Comparison of ENCODE assay signal across 35 cellular contexts in genomic region chr4:170269950-170270349, GRCh38.
"Had no signal": no experiment of that assay in that cellular context is flagged by ENCODE, and none has a peak within 500 bp of the region (broad histone marks: within the 10 kb centered on the region; RNA-seq: fewer than 3 reads in every experiment).

No MANE protein-coding gene starts in this region.

- H3K36me3 Mint-ChIP-seq: activated CD4-positive, alpha-beta memory T cell treated with anti-CD3 and anti-CD28 coated beads for 36 hours; activated naive CD4-positive, alpha-beta T cell treated with anti-CD3 and anti-CD28 coated beads, Interleukin-2, amount 10 ng/mL, durations not matched to agents 7 days and 5 days; activated naive CD4-positive, alpha-beta T cell treated with anti-CD3 and anti-CD28 coated beads, Interleukin-2, amount 50 U/mL, for 24 hours; activated naive CD8-positive, alpha-beta T cell; activated naive CD8-positive, alpha-beta T cell treated with anti-CD3 and anti-CD28 coated beads, Interleukin-2, amount 10 ng/mL, durations not matched to agents 7 days and 5 days had no signal

- H3K4me3 Mint-ChIP-seq: activated B cell treated with CpG ODN at 0.5 μM for 24 hours; activated CD4-positive, alpha-beta memory T cell treated with anti-CD3 and anti-CD28 coated beads for 36 hours; activated CD4-positive, alpha-beta T cell treated with anti-CD3 and anti-CD28 coated beads, Interleukin-2, amount 10 ng/mL, durations not matched to agents 24 days and 14 days; activated CD8-positive, alpha-beta T cell treated with anti-CD3 and anti-CD28 coated beads for 36 hours; activated naive CD4-positive, alpha-beta T cell treated with anti-CD3 and anti-CD28 coated beads, Interleukin-2, amount 10 ng/mL, durations not matched to agents 7 days and 5 days; activated naive CD4-positive, alpha-beta T cell treated with anti-CD3 and anti-CD28 coated beads, Interleukin-2, amount 50 U/mL, for 24 hours; activated naive CD8-positive, alpha-beta T cell; activated naive CD8-positive, alpha-beta T cell treated with anti-CD3 and anti-CD28 coated beads, Interleukin-2, amount 10 ng/mL, durations not matched to agents 7 days and 5 days; activated T-cell treated with anti-CD3 and anti-CD28 coated beads, Interleukin-2, amount 50 U/mL, for 4 hours; T-helper 1 cell treated with Interleukin-12 subunit alpha and Interleukin-12 subunit beta and Interleukin-4 antibody, amounts not matched to agents 30 μg/mL and 1 μg/mL, for 36 hours; T-helper 2 cell treated with Interferon-gamma antibody and Interleukin-4, amounts not matched to agents 5 μg/mL and 100 μg/mL, for 36 hours had no signal

- H3K9me3 ChIP-seq: body of pancreas had no signal

- H3K4me1 Mint-ChIP-seq: activated B cell treated with CpG ODN at 0.5 μM for 24 hours; activated CD4-positive, alpha-beta T cell treated with anti-CD3 and anti-CD28 coated beads, Interleukin-2, amount 10 ng/mL, durations not matched to agents 24 days and 14 days; activated naive CD4-positive, alpha-beta T cell treated with anti-CD3 and anti-CD28 coated beads, Interleukin-2, amount 10 ng/mL, durations not matched to agents 7 days and 5 days; activated naive CD4-positive, alpha-beta T cell treated with anti-CD3 and anti-CD28 coated beads, Interleukin-2, amount 50 U/mL, for 24 hours; activated naive CD8-positive, alpha-beta T cell treated with anti-CD3 and anti-CD28 coated beads, Interleukin-2, amount 10 ng/mL, durations not matched to agents 7 days and 5 days had no signal

- H3K27me3 Mint-ChIP-seq: activated B cell treated with CpG ODN at 0.5 μM for 24 hours; activated CD4-positive, alpha-beta memory T cell treated with anti-CD3 and anti-CD28 coated beads for 36 hours; activated CD4-positive, alpha-beta T cell treated with anti-CD3 and anti-CD28 coated beads, Interleukin-2, amount 10 ng/mL, durations not matched to agents 24 days and 14 days; activated CD8-positive, alpha-beta T cell treated with anti-CD3 and anti-CD28 coated beads for 36 hours; activated naive CD4-positive, alpha-beta T cell treated with anti-CD3 and anti-CD28 coated beads, Interleukin-2, amount 10 ng/mL, durations not matched to agents 7 days and 5 days; activated naive CD4-positive, alpha-beta T cell treated with anti-CD3 and anti-CD28 coated beads, Interleukin-2, amount 50 U/mL, for 24 hours; activated naive CD8-positive, alpha-beta T cell treated with anti-CD3 and anti-CD28 coated beads, Interleukin-2, amount 10 ng/mL, durations not matched to agents 7 days and 5 days had no signal

- H3K9me3 Mint-ChIP-seq: activated B cell treated with CpG ODN at 0.5 μM for 24 hours; activated CD4-positive, alpha-beta memory T cell treated with anti-CD3 and anti-CD28 coated beads for 36 hours; activated CD4-positive, alpha-beta T cell treated with anti-CD3 and anti-CD28 coated beads, Interleukin-2, amount 10 ng/mL, durations not matched to agents 24 days and 14 days; activated CD8-positive, alpha-beta T cell treated with anti-CD3 and anti-CD28 coated beads for 36 hours; activated naive CD4-positive, alpha-beta T cell treated with anti-CD3 and anti-CD28 coated beads, Interleukin-2, amount 10 ng/mL, durations not matched to agents 7 days and 5 days; activated naive CD4-positive, alpha-beta T cell treated with anti-CD3 and anti-CD28 coated beads, Interleukin-2, amount 50 U/mL, for 24 hours; activated naive CD8-positive, alpha-beta T cell treated with anti-CD3 and anti-CD28 coated beads, Interleukin-2, amount 10 ng/mL, durations not matched to agents 7 days and 5 days; activated T-helper 2 cell treated with anti-CD3 and anti-CD28 coated beads, Interferon-gamma antibody, Interleukin-2, Interleukin-4, amounts not matched to agents 10 μg/mL and 5 μg/mL and 100 μg/mL, durations not matched to agents 14 hours and 24 hours and 36 hours; T-helper 1 cell treated with Interleukin-12 subunit alpha and Interleukin-12 subunit beta and Interleukin-4 antibody, amounts not matched to agents 30 μg/mL and 1 μg/mL, for 36 hours; T-helper 2 cell treated with Interferon-gamma antibody and Interleukin-4, amounts not matched to agents 5 μg/mL and 100 μg/mL, for 36 hours had no signal

- DNase-seq: activated B cell treated with CpG ODN at 0.5 μM for 24 hours; activated CD4-positive, alpha-beta memory T cell treated with anti-CD3 and anti-CD28 coated beads for 36 hours; activated CD4-positive, alpha-beta T cell treated with anti-CD3 and anti-CD28 coated beads for 4 hours; activated CD4-positive, alpha-beta T cell treated with anti-CD3 and anti-CD28 coated beads, Interleukin-2, amount 10 ng/mL, durations not matched to agents 24 days and 14 days; activated CD4-positive, alpha-beta T cell treated with anti-CD3 and anti-CD28 coated beads, Interleukin-2, amount 50 U/mL, for 1 hour; activated CD4-positive, alpha-beta T cell treated with anti-CD3 and anti-CD28 coated beads, Interleukin-2, amount 50 U/mL, for 4 hours; activated CD4-positive, CD25-positive, alpha-beta regulatory T cell treated with anti-CD3 and anti-CD28 coated beads, Interleukin-2, amount 50 U/mL, for 72 hours; activated CD8-positive, alpha-beta memory T cell treated with anti-CD3 and anti-CD28 coated beads, Interleukin-2, amount 50 U/mL, for 4 hours; activated CD8-positive, alpha-beta T cell treated with anti-CD3 and anti-CD28 coated beads for 36 hours; activated effector memory CD4-positive, alpha-beta T cell treated with Interleukin-2 at 50 U/mL for 16 hours; activated gamma-delta T cell; activated naive CD4-positive, alpha-beta T cell treated with anti-CD3 and anti-CD28 coated beads, Interleukin-2, amount 10 ng/mL, durations not matched to agents 7 days and 5 days; activated naive CD4-positive, alpha-beta T cell treated with Interleukin-2 at 50 U/mL for 16 hours; activated naive CD8-positive, alpha-beta T cell treated with anti-CD3 and anti-CD28 coated beads, Interleukin-2, amount 10 ng/mL, durations not matched to agents 7 days and 5 days; activated T-cell treated with anti-CD3 and anti-CD28 coated beads for 4 hours; activated T-cell treated with anti-CD3 and anti-CD28 coated beads, Interleukin-2, amount 50 U/mL, for 1 hour; activated T-cell treated with anti-CD3 and anti-CD28 coated beads, Interleukin-2, amount 50 U/mL, for 4 hours; adrenal gland; amniotic stem cell; aorta; body of pancreas; brain microvascular endothelial cell; central memory CD4-positive, alpha-beta T cell; T-helper 1 cell; T-helper 2 cell; T-helper 9 cell had no signal

- ATAC-seq: activated CD8-positive, alpha-beta T cell treated with anti-CD3 and anti-CD28 coated beads for 36 hours; activated T-cell treated with anti-CD3 and anti-CD28 coated beads, Interleukin-2, amount 50 U/mL, for 4 hours; body of pancreas had no signal

- H3K36me3 ChIP-seq: adrenal gland, brain microvascular endothelial cell, breast epithelium had no signal

- H3K27ac ChIP-seq: adrenal gland, body of pancreas, brain microvascular endothelial cell, breast epithelium, VCaP had no signal

- H3K27me3 ChIP-seq: adrenal gland, body of pancreas, brain microvascular endothelial cell, breast epithelium had no signal

- FAIRE-seq: astrocyte, TTC549 had no signal

- H3K4me3 ChIP-seq: adrenal gland, body of pancreas, breast epithelium had no signal

- H3K4me1 ChIP-seq: adrenal gland, body of pancreas, breast epithelium had no signal

- H3K27ac Mint-ChIP-seq: activated B cell treated with CpG ODN at 0.5 μM for 24 hours; activated CD4-positive, alpha-beta memory T cell treated with anti-CD3 and anti-CD28 coated beads for 36 hours; activated CD4-positive, alpha-beta T cell treated with anti-CD3 and anti-CD28 coated beads, Interleukin-2, amount 10 ng/mL, durations not matched to agents 24 days and 14 days; activated CD8-positive, alpha-beta T cell treated with anti-CD3 and anti-CD28 coated beads for 36 hours; activated naive CD4-positive, alpha-beta T cell treated with anti-CD3 and anti-CD28 coated beads, Interleukin-2, amount 10 ng/mL, durations not matched to agents 7 days and 5 days; activated naive CD4-positive, alpha-beta T cell treated with anti-CD3 and anti-CD28 coated beads, Interleukin-2, amount 50 U/mL, for 24 hours; activated naive CD8-positive, alpha-beta T cell; activated naive CD8-positive, alpha-beta T cell treated with anti-CD3 and anti-CD28 coated beads, Interleukin-2, amount 10 ng/mL, durations not matched to agents 7 days and 5 days; activated T-helper 2 cell treated with anti-CD3 and anti-CD28 coated beads, Interferon-gamma antibody, Interleukin-2, Interleukin-4, amounts not matched to agents 10 μg/mL and 5 μg/mL and 100 μg/mL, durations not matched to agents 14 hours and 24 hours and 36 hours; T-helper 1 cell treated with Interleukin-12 subunit alpha and Interleukin-12 subunit beta and Interleukin-4 antibody, amounts not matched to agents 30 μg/mL and 1 μg/mL, for 36 hours; T-helper 2 cell treated with Interferon-gamma antibody and Interleukin-4, amounts not matched to agents 5 μg/mL and 100 μg/mL, for 36 hours had no signal
